In the genomic region with DNA sequence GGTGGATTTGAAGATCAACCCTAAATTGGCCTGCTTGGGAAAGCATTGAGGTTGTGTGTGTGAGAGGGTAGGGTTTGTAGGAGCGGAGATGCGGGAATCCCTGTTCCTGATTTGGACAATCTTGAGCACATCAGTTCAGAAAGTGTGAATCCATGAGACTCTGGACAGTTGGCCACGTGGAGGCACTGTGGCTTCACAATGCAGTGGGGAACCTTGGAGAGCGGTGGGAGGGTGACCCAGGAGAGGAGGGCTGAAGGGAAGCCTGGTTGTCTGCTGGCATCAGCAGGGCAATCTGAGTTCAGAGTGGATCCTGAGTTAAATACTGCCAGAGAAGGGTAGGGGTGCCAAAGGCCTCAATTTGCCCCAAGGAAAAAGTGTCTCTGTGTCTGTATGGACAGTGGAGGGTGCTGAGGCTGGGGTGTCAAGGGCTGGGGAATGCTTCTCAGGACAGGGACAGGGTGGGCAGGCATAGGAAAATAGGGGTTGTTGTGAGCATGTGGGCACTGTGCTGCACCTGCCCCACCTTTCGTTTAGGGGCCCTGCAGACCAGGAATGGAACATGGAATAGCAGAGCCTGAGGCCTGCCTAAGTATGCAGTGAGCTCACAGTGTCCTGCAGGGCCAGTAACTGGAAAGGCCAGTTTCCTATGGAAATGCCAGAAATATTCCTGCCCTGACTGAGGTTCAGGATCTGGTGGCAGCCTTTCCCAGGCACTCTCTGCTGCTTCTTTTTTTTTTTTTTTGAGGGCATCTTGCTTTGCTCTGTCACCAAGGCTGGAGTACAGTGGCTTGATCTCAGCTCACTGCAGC, we compare ENCODE assay signal across 11 cellular contexts.
A peak's percentile ranks its signal among the peaks of the same experiment; 100 is the strongest.
DNase-seq lines count a peak whose midpoint lies in the region; ATAC-seq, FAIRE-seq and TF ChIP-seq lines count a peak whose summit lies in the region.
"Had no signal": no experiment of that assay in that cellular context is flagged by ENCODE, and none has a peak within 500 bp of the region (broad histone marks: within the 10 kb centered on the region; RNA-seq: fewer than 3 reads in every experiment).

No MANE protein-coding gene starts in this region.

- intact Hi-C loops in sigmoid colon (cut with DNase I) = no loop called here

- no peaks in the 10 kb centered on the region for H3K36me3 ChIP-seq in sigmoid colon
- H3K36me3 ChIP-seq: heart left ventricle had no signal

- no peak for ATAC-seq in T-helper 17 cell
- ATAC-seq: heart left ventricle had no signal

- TF ChIP-seq CTCF in AG09319 (IDR thresholded peaks at IDR 0.05; ENCODE audit: low read depth, low read length) = peak; percentile 49
- no peak for TF ChIP-seq CTCF in sigmoid colon (IDR thresholded peaks at IDR 0.05)

- H3K4me3 Mint-ChIP-seq in T-helper 17 cell = no peak overlapping the region

- H3K9me3 ChIP-seq in T-helper 17 cell (ENCODE audit: control insufficient read depth, low read length, poor library complexity, severe bottlenecking) = no peaks in the 10 kb centered on the region
- H3K9me3 ChIP-seq in sigmoid colon = no peaks in the 10 kb centered on the region
- H3K9me3 ChIP-seq: heart left ventricle had no signal

- H3K27ac ChIP-seq in sigmoid colon = no peak overlapping the region
- H3K27ac ChIP-seq: heart left ventricle had no signal

- TF ChIP-seq EP300 in sigmoid colon (IDR thresholded peaks at IDR 0.05) = no peak

- H3K4me3 ChIP-seq in sigmoid colon = no peak overlapping the region
- H3K4me3 ChIP-seq: heart left ventricle had no signal

- H3K27me3 Mint-ChIP-seq in T-helper 17 cell = peaks cover 8% of the 10 kb centered on the region

- TF ChIP-seq POLR2A in H54 (IDR thresholded peaks at IDR 0.05; ENCODE audit: low read depth, low read length) (no peak), sigmoid colon (IDR thresholded peaks at IDR 0.05) (no peak)

- H3K4me1 Mint-ChIP-seq in T-helper 17 cell = peaks cover 9% of the 10 kb centered on the region

- H3K4me1 ChIP-seq in sigmoid colon = no peaks in the 10 kb centered on the region

- H3K36me3 Mint-ChIP-seq in T-helper 17 cell (ENCODE audit: low read depth) = no peaks in the 10 kb centered on the region

- 73 to 76% methylated on average over 5 of the region's 5 CpGs for WGBS in sigmoid colon, 2 donors

- FAIRE-seq in H54 (lab: Jason Lieb, UNC) (no peak), RCC 7860 (lab: Jason Lieb, UNC) (no peak)

- H3K27me3 ChIP-seq in sigmoid colon = no peaks in the 10 kb centered on the region
- H3K27me3 ChIP-seq: heart left ventricle had no signal

- DNase-seq in AG09319 (ENCODE audit: extremely low read depth, low read depth) (no peak), H54 (ENCODE audit: insufficient read length, low spot score) (peak; percentile 35), T-helper 17 cell (no peak), iPS-NIHi11 (ENCODE audit: low spot score) (peak; percentile 34), sigmoid colon (no peak), RKO (ENCODE audit: low spot score) (no peak), hippocampal formation (lab: John Stamatoyannopoulos, UW) (no peak), RCC 7860 (ENCODE audit: low spot score) (no peak)
- DNase-seq: activated effector memory CD4-positive, alpha-beta T cell treated with anti-CD3 and anti-CD28 coated beads, Interleukin-2, amount 50 U/mL, for 16 hours; heart left ventricle; right cardiac atrium had no signal

- H3K27ac Mint-ChIP-seq in T-helper 17 cell = peak overlapping the region; percentile 41

Comparison
In these comparisons a context has a peak if more than half of its experiments do, and no peak if none do; other contexts are left out.
1. DNase-seq: peak in H54 (single experiment) and iPS-NIHi11 (single experiment); none in AG09319 (single experiment), T-helper 17 cell (0 of 3), sigmoid colon (single experiment), RKO (single experiment), hippocampal formation (0 of 2) and RCC 7860 (single experiment).